Comparison of ENCODE assay signal across 14 cellular contexts in genomic region chr2:45922577-45922988, GRCh38.
DNase-seq lines count a peak whose midpoint lies in the region; ATAC-seq and TF ChIP-seq lines count a peak whose summit lies in the region.
"Had no signal": no experiment of that assay in that cellular context is flagged by ENCODE, and none has a peak within 500 bp of the region (broad histone marks: within the 10 kb centered on the region; RNA-seq: fewer than 3 reads in every experiment).

No MANE protein-coding gene starts in this region.

- no peak overlapping the region for H3K4me3 ChIP-seq in WERI-Rb-1 (ENCODE audit: low read depth, low read length)
- H3K4me3 ChIP-seq in lung, result no peak overlapping the region
- H3K4me3 ChIP-seq: pancreas, Peyer's patch, vagina had no signal

- H3K27ac ChIP-seq in WERI-Rb-1, result no peak overlapping the region
- H3K27ac ChIP-seq in lung (ENCODE audit: low read depth in 1 of 2, low read length in 1 of 2), result peak overlapping the region; percentile 20 to 45
- H3K27ac ChIP-seq: pancreas, Peyer's patch, vagina had no signal

- ATAC-seq in lung (ENCODE audit: insufficient read depth, low FRiP score) (no peak), HG02763 (IDR thresholded peaks at IDR 0.05; ENCODE audit: unreplicated experiment) (no peak)

- H3K9me3 ChIP-seq in WERI-Rb-1 (ENCODE audit: severe bottlenecking) (no peaks in the 10 kb centered on the region), lung (ENCODE audit: control insufficient read depth in 2 of 2, insufficient read depth in 1 of 2, low read length in 1 of 2) (no peaks in the 10 kb centered on the region)
- H3K9me3 ChIP-seq: pancreas, Peyer's patch, vagina had no signal

- WGBS in lung, 2 donors, result 71 to 79% methylated on average over 7 of the region's 7 CpGs

- in situ Hi-C loops in GM13977 (cut with MboI; ENCODE audit: low pct_unique_long_range_greater_than_20kb, low sequenced_read_pairs, unreplicated experiment), result no loop called here

- DNase-seq in ELF-1 (ENCODE audit: low read depth, low spot score), result peak; percentile 45
- peak; percentile 79 for DNase-seq in NCI-H2107 treated with DMSO at 0.1 percent for 48 hours (lab: John Stamatoyannopoulos, UW; ENCODE audit: unreplicated experiment)
- peak; percentile 91 for DNase-seq in WERI-Rb-1
- DNase-seq in lung (ENCODE audit: low spot score), result no peak
- DNase-seq in activated CD8-positive, alpha-beta memory T cell treated with anti-CD3 and anti-CD28 coated beads for 24 hours, result no peak
- no peak for DNase-seq in EL
- DNase-seq in GM13977 (ENCODE audit: low spot score), result no peak
- DNase-seq: activated CD4-positive, CD25-positive, alpha-beta regulatory T cell treated with anti-CD3 and anti-CD28 coated beads, Interleukin-2, amount 50 U/mL, for 72 hours; activated naive CD4-positive, alpha-beta T cell treated with Interleukin-2 at 50 U/mL for 16 hours; CD8-positive, alpha-beta memory T cell; Peyer's patch had no signal

- H3K27me3 ChIP-seq in WERI-Rb-1 (ENCODE audit: insufficient read depth, low read depth, severe bottlenecking) (no peaks in the 10 kb centered on the region), lung (ENCODE audit: control insufficient read depth, insufficient read depth) (no peaks in the 10 kb centered on the region)
- H3K27me3 ChIP-seq: pancreas, Peyer's patch, vagina had no signal

- TF ChIP-seq CTCF in WERI-Rb-1 (IDR thresholded peaks at IDR 0.05; ENCODE audit: low read depth, low read length) (no peak), lung (IDR thresholded peaks at IDR 0.05; ENCODE audit: control extremely low read depth, extremely low read depth) (no peak), GM13977 (IDR thresholded peaks at IDR 0.05; ENCODE audit: extremely low read depth, insufficient read depth, missing control alignments) (no peak)

- H3K4me1 ChIP-seq in lung (ENCODE audit: control insufficient read depth in 2 of 2, insufficient read depth in 2 of 2, low read length in 2 of 2), result peaks cover 29% of the 10 kb centered on the region in 2 donors

- H3K36me3 ChIP-seq in WERI-Rb-1 (no peaks in the 10 kb centered on the region), lung (ENCODE audit: control insufficient read depth in 2 of 2, insufficient read depth in 2 of 2, low read length in 2 of 2) (no peaks in the 10 kb centered on the region)
- H3K36me3 ChIP-seq: pancreas, Peyer's patch, vagina had no signal

Comparison
In these comparisons a context has a peak if more than half of its experiments do, and no peak if none do; other contexts are left out.
1. DNase-seq: peak in ELF-1 (single experiment), NCI-H2107 treated with DMSO at 0.1 percent for 48 hours (single experiment) and WERI-Rb-1 (single experiment); none in lung (single experiment), activated CD8-positive, alpha-beta memory T cell treated with anti-CD3 and anti-CD28 coated beads for 24 hours (single experiment), EL (single experiment) and GM13977 (single experiment).